In genomic region chr10:106780593-106781088, GRCh38 we compare ENCODE assay signal across 31 cellular contexts.
DNase-seq lines count a peak whose midpoint lies in the region; TF ChIP-seq lines count a peak whose summit lies in the region.
"Had no signal": no experiment of that assay in that cellular context is flagged by ENCODE, and none has a peak within 500 bp of the region (broad histone marks: within the 10 kb centered on the region; RNA-seq: fewer than 3 reads in every experiment).

No MANE protein-coding gene starts in this region.

- H3K4me3 ChIP-seq in BE2C (ENCODE audit: low read depth, low read length): no peak overlapping the region
- H3K4me3 ChIP-seq in OCI-LY3 (ENCODE audit: low read length): no peak overlapping the region
- no peak overlapping the region for H3K4me3 ChIP-seq in uterus
- H3K4me3 ChIP-seq: A549, HAP-1, Peyer's patch, SK-N-MC had no signal

- peaks cover 5% of the 10 kb centered on the region; the same call in 1 of the 2 replicates for H3K4me1 ChIP-seq in BE2C
- peaks cover 9% of the 10 kb centered on the region for H3K4me1 ChIP-seq in OCI-LY3 (ENCODE audit: low read length)
- H3K4me1 ChIP-seq in uterus: no peaks in the 10 kb centered on the region
- H3K4me1 ChIP-seq: A549, Caco-2, HAP-1, Peyer's patch had no signal

- H3K9me3 Mint-ChIP-seq in activated T-helper 2 cell treated with anti-CD3 and anti-CD28 coated beads, Interferon-gamma antibody, Interleukin-2, Interleukin-4, amounts not matched to agents 10 μg/mL and 5 μg/mL and 100 μg/mL, durations not matched to agents 14 hours and 24 hours and 36 hours: no peaks in the 10 kb centered on the region

- H3K9me3 ChIP-seq in BE2C (no peaks in the 10 kb centered on the region), OCI-LY3 (ENCODE audit: insufficient read depth, low read length) (no peaks in the 10 kb centered on the region), uterus (no peaks in the 10 kb centered on the region)
- H3K9me3 ChIP-seq: A549, Caco-2, HAP-1, Peyer's patch had no signal

- H3K27me3 Mint-ChIP-seq in activated T-helper 2 cell treated with anti-CD3 and anti-CD28 coated beads, Interferon-gamma antibody, Interleukin-2, Interleukin-4, amounts not matched to agents 10 μg/mL and 5 μg/mL and 100 μg/mL, durations not matched to agents 14 hours and 24 hours and 36 hours (ENCODE audit: low read depth): no peaks in the 10 kb centered on the region
- H3K27me3 Mint-ChIP-seq: CD4-positive, alpha-beta memory T cell had no signal

- peak; percentile 15 for DNase-seq in BE2C
- DNase-seq in MV-4-11 (lab: John Stamatoyannopoulos, UW): peak; percentile 26
- DNase-seq in mucosa of gallbladder (ENCODE audit: low spot score): peak; percentile 30
- no peak for DNase-seq in DMS53 (lab: John Stamatoyannopoulos, UW)
- DNase-seq in uterus: no peak
- no peak for DNase-seq in activated T-helper 2 cell treated with anti-CD3 and anti-CD28 coated beads, Interferon-gamma antibody, Interleukin-2, Interleukin-4, amounts not matched to agents 10 μg/mL and 5 μg/mL and 100 μg/mL, durations not matched to agents 14 hours and 24 hours and 36 hours (ENCODE audit: low spot score)
- DNase-seq: AML-193; C1 segment of cervical spinal cord; Caco-2; CD4-positive, alpha-beta memory T cell; DMS79; EL; GF-D8; GOT3; HFFc6; KBM-7; NCI-H1048; NCI-H1417; NCI-H187; NCI-H2171 treated with DMSO at 0.1 percent for 48 hours; NCI-H345; NCI-H510A treated with DMSO at 0.1 percent for 48 hours; NCI-H82; NK-92 treated with Interleukin-12 subunit alpha and Interleukin-12 subunit beta, amount 100 ng/mL, for 24 hours; OCI-M1; Peyer's patch; SIG-M5 had no signal

- H2AFZ ChIP-seq in OCI-LY3 (ENCODE audit: low read depth, low read length): no peak overlapping the region

- TF ChIP-seq POLR2A in uterus (IDR thresholded peaks at IDR 0.05): no peak

- H3K27ac Mint-ChIP-seq in activated T-helper 2 cell treated with anti-CD3 and anti-CD28 coated beads, Interferon-gamma antibody, Interleukin-2, Interleukin-4, amounts not matched to agents 10 μg/mL and 5 μg/mL and 100 μg/mL, durations not matched to agents 14 hours and 24 hours and 36 hours: no peak overlapping the region
- H3K27ac Mint-ChIP-seq: CD4-positive, alpha-beta memory T cell; HFFc6 had no signal

- H3K36me3 ChIP-seq in BE2C: no peaks in the 10 kb centered on the region
- no peaks in the 10 kb centered on the region for H3K36me3 ChIP-seq in OCI-LY3 (replicated peaks; ENCODE audit: low read depth, low read length)
- H3K36me3 ChIP-seq in uterus: no peaks in the 10 kb centered on the region
- H3K36me3 ChIP-seq: HAP-1, Peyer's patch had no signal

- H3K4me1 Mint-ChIP-seq in activated T-helper 2 cell treated with anti-CD3 and anti-CD28 coated beads, Interferon-gamma antibody, Interleukin-2, Interleukin-4, amounts not matched to agents 10 μg/mL and 5 μg/mL and 100 μg/mL, durations not matched to agents 14 hours and 24 hours and 36 hours (ENCODE audit: low read depth): no peaks in the 10 kb centered on the region
- H3K4me1 Mint-ChIP-seq: CD4-positive, alpha-beta memory T cell had no signal

- H3K9ac ChIP-seq in OCI-LY3 (ENCODE audit: low read length): no peak overlapping the region

- no peak overlapping the region for H3K4me3 Mint-ChIP-seq in activated T-helper 2 cell treated with anti-CD3 and anti-CD28 coated beads, Interferon-gamma antibody, Interleukin-2, Interleukin-4, amounts not matched to agents 10 μg/mL and 5 μg/mL and 100 μg/mL, durations not matched to agents 14 hours and 24 hours and 36 hours (ENCODE audit: low read depth)
- H3K4me3 Mint-ChIP-seq: CD4-positive, alpha-beta memory T cell; HFFc6 had no signal

- H3K79me2 ChIP-seq in OCI-LY3 (ENCODE audit: low read length): no peaks in the 10 kb centered on the region

- H3K27ac ChIP-seq in OCI-LY3 (ENCODE audit: low read length): no peak overlapping the region
- no peak overlapping the region for H3K27ac ChIP-seq in uterus
- H3K27ac ChIP-seq: A549, Peyer's patch, SK-N-MC had no signal

- H3K27me3 ChIP-seq in BE2C (no peaks in the 10 kb centered on the region), OCI-LY3 (ENCODE audit: low read depth, low read length) (0 out of 2 replicates have a peak, but pooled peaks cover 4% of the 10 kb centered on the region), uterus (no peaks in the 10 kb centered on the region)
- H3K27me3 ChIP-seq: Peyer's patch had no signal

- TF ChIP-seq CTCF in BE2C (IDR thresholded peaks at IDR 0.05; ENCODE audit: low read depth, low read length) (no peak), OCI-LY3 (IDR thresholded peaks at IDR 0.05; ENCODE audit: low read depth, low read length) (no peak), uterus (IDR thresholded peaks at IDR 0.05) (no peak)

- H3K36me3 Mint-ChIP-seq in activated T-helper 2 cell treated with anti-CD3 and anti-CD28 coated beads, Interferon-gamma antibody, Interleukin-2, Interleukin-4, amounts not matched to agents 10 μg/mL and 5 μg/mL and 100 μg/mL, durations not matched to agents 14 hours and 24 hours and 36 hours (ENCODE audit: low read depth): no peaks in the 10 kb centered on the region
- H3K36me3 Mint-ChIP-seq: CD4-positive, alpha-beta memory T cell had no signal

- H4K20me1 ChIP-seq in OCI-LY3 (ENCODE audit: insufficient read depth, low read length): no peaks in the 10 kb centered on the region

- intact Hi-C loops in uterus (cut with DNase I; ENCODE audit: low total_unique reads): no loop called here
- intact Hi-C loops in activated T-helper 2 cell treated with anti-CD3 and anti-CD28 coated beads, Interferon-gamma antibody, Interleukin-2, Interleukin-4, amounts not matched to agents 10 μg/mL and 5 μg/mL and 100 μg/mL, durations not matched to agents 14 hours and 24 hours and 36 hours (cut with micrococcal nuclease): no loop called here

- H3K4me2 ChIP-seq in OCI-LY3 (ENCODE audit: low read length): peak overlapping the region; percentile 17; the same call in 1 of the 2 replicates
- H3K4me2 ChIP-seq: A549 had no signal

Comparison
In these comparisons a context has a peak if more than half of its experiments do, and no peak if none do; other contexts are left out.
1. DNase-seq: peak in BE2C (single experiment), MV-4-11 (single experiment) and mucosa of gallbladder (single experiment); none in DMS53 (single experiment), uterus (0 of 2) and activated T-helper 2 cell treated with anti-CD3 and anti-CD28 coated beads, Interferon-gamma antibody, Interleukin-2, Interleukin-4, amounts not matched to agents 10 μg/mL and 5 μg/mL and 100 μg/mL, durations not matched to agents 14 hours and 24 hours and 36 hours (single experiment).